Comparison of ENCODE assay signal across 22 cellular contexts in the genomic region with DNA sequence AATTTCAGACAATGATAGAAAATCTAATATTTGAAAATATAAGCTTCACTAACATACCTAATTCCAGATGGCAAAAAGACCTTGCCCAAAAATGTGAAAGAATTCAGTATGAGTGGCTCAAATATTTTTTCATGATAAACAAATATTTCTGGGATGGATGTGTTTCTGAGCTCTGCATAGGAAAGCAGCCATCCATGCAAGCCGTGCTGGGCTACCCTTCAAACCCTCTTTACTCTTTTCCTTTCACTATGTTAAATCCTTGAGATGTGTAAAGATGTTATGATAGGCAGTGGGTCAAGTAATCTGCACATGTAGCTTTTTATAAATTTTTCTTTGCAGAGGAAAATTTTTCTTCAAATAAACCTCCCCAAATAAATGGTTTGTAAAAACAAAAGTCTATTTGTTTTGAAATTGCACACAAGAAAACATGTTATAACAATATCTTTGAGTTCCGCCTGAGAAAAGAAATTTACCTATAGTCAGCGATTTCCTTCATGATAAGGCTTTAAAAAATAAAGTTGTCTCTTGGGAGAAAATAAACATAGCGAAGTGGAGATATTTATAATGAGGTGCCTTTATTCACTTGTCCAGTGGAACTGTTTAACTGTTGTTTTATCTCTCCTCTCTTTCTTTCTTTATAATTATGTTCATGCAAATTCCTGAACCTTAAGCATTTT.
"Had no signal": no experiment of that assay in that cellular context is flagged by ENCODE, and none has a peak within 500 bp of the region (broad histone marks: within the 10 kb centered on the region; RNA-seq: fewer than 3 reads in every experiment).

No MANE protein-coding gene starts in this region.

- H3K27ac Mint-ChIP-seq: activated naive CD4-positive, alpha-beta T cell treated with anti-CD3 and anti-CD28 coated beads, Interleukin-2, amount 10 ng/mL, durations not matched to agents 7 days and 5 days; activated naive CD8-positive, alpha-beta T cell treated with anti-CD3 and anti-CD28 coated beads, Interleukin-2, amount 50 U/mL, for 24 hours; nephron had no signal

- H3K9me3 Mint-ChIP-seq: activated naive CD4-positive, alpha-beta T cell treated with anti-CD3 and anti-CD28 coated beads, Interleukin-2, amount 10 ng/mL, durations not matched to agents 7 days and 5 days; activated naive CD8-positive, alpha-beta T cell treated with anti-CD3 and anti-CD28 coated beads, Interleukin-2, amount 50 U/mL, for 24 hours; nephron had no signal

- H3K27ac ChIP-seq: ascending aorta, breast epithelium, coronary artery, WERI-Rb-1 had no signal

- H3K4me3 ChIP-seq: ascending aorta, breast epithelium, coronary artery, transverse colon, vagina had no signal

- FAIRE-seq: kidney had no signal

- H3K36me3 Mint-ChIP-seq: activated naive CD4-positive, alpha-beta T cell treated with anti-CD3 and anti-CD28 coated beads, Interleukin-2, amount 10 ng/mL, durations not matched to agents 7 days and 5 days had no signal

- H3K36me3 ChIP-seq: ascending aorta, breast epithelium, transverse colon, vagina, WERI-Rb-1 had no signal

- DNase-seq: activated CD4-positive, alpha-beta T cell treated with anti-CD3 and anti-CD28 coated beads for 1 hour; activated CD8-positive, alpha-beta memory T cell treated with anti-CD3 and anti-CD28 coated beads for 24 hours; activated CD8-positive, alpha-beta memory T cell treated with anti-CD3 and anti-CD28 coated beads, Interleukin-2, amount 50 U/mL, for 48 hours; activated effector memory CD4-positive, alpha-beta T cell treated with Interleukin-2 at 50 U/mL for 16 hours; activated naive CD4-positive, alpha-beta T cell treated with anti-CD3 and anti-CD28 coated beads, Interleukin-2, amount 10 ng/mL, durations not matched to agents 7 days and 5 days; activated naive CD8-positive, alpha-beta T cell treated with anti-CD3 and anti-CD28 coated beads, Interleukin-2, amount 50 U/mL, for 24 hours; activated T-cell treated with anti-CD3 and anti-CD28 coated beads, Interleukin-2, amount 50 U/mL, for 48 hours; foreskin fibroblast; kidney; midbrain; nucleus accumbens; stimulated activated CD4-positive, alpha-beta T cell treated with anti-CD3 and anti-CD28 coated beads, Interleukin-2, amount 100 ng/mL, for 24 hours; stimulated activated naive CD8-positive, alpha-beta T cell treated with anti-CD3 and anti-CD28 coated beads, Interleukin-15, Interleukin-2, amounts not matched to agents 100 U/mL and 50 U/mL, for 24 hours; T-helper 2 cell; transverse colon; WERI-Rb-1 had no signal

- H3K27me3 ChIP-seq: ascending aorta, vagina had no signal

- H3K9me3 ChIP-seq: ascending aorta, breast epithelium, transverse colon, vagina had no signal

- ATAC-seq: activated naive CD8-positive, alpha-beta T cell treated with anti-CD3 and anti-CD28 coated beads, Interleukin-2, amount 50 U/mL, for 24 hours; left lobe of liver; stimulated activated naive CD8-positive, alpha-beta T cell treated with anti-CD3 and anti-CD28 coated beads, Interleukin-15, Interleukin-2, amounts not matched to agents 100 U/mL and 50 U/mL, for 24 hours had no signal

- H3K4me3 Mint-ChIP-seq: activated naive CD4-positive, alpha-beta T cell treated with anti-CD3 and anti-CD28 coated beads, Interleukin-2, amount 10 ng/mL, durations not matched to agents 7 days and 5 days; activated naive CD8-positive, alpha-beta T cell treated with anti-CD3 and anti-CD28 coated beads, Interleukin-2, amount 50 U/mL, for 24 hours; nephron had no signal
